1 cellular context compared by ENCODE assay signal in the genomic region with DNA sequence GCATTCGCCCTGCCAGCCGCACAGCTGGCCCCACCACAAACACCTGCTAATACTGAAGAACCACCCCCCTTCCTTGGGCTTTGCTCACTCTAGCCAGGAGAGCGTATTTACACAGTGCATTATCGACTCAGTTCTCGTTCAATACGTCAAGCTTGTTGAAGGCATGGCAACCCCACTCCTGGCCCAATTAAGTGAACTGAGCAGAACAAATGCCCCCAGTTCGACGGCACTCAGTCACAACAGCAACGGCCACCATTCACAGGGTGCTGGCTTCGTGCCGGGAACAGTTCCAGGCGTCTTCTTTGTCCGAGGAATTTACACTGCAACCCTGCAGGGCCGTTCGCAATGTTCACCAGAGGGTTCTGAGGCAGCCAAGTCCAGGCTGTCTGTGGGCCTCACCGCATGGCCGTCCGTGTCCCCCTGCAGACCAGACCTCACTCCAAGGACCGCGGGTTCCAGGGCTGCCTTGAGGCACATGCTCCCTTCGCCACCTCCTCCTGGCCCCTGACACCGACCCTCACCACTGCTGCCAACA.
TF ChIP-seq lines count a peak whose summit lies in the region.

No MANE protein-coding gene starts in this region.

TF ChIP-seq in GM23338, 12 proteins besides CTCF, POLR2A, EP300 and RAD21 (continued from another document):
- TF ChIP-seq, protein P1, sequence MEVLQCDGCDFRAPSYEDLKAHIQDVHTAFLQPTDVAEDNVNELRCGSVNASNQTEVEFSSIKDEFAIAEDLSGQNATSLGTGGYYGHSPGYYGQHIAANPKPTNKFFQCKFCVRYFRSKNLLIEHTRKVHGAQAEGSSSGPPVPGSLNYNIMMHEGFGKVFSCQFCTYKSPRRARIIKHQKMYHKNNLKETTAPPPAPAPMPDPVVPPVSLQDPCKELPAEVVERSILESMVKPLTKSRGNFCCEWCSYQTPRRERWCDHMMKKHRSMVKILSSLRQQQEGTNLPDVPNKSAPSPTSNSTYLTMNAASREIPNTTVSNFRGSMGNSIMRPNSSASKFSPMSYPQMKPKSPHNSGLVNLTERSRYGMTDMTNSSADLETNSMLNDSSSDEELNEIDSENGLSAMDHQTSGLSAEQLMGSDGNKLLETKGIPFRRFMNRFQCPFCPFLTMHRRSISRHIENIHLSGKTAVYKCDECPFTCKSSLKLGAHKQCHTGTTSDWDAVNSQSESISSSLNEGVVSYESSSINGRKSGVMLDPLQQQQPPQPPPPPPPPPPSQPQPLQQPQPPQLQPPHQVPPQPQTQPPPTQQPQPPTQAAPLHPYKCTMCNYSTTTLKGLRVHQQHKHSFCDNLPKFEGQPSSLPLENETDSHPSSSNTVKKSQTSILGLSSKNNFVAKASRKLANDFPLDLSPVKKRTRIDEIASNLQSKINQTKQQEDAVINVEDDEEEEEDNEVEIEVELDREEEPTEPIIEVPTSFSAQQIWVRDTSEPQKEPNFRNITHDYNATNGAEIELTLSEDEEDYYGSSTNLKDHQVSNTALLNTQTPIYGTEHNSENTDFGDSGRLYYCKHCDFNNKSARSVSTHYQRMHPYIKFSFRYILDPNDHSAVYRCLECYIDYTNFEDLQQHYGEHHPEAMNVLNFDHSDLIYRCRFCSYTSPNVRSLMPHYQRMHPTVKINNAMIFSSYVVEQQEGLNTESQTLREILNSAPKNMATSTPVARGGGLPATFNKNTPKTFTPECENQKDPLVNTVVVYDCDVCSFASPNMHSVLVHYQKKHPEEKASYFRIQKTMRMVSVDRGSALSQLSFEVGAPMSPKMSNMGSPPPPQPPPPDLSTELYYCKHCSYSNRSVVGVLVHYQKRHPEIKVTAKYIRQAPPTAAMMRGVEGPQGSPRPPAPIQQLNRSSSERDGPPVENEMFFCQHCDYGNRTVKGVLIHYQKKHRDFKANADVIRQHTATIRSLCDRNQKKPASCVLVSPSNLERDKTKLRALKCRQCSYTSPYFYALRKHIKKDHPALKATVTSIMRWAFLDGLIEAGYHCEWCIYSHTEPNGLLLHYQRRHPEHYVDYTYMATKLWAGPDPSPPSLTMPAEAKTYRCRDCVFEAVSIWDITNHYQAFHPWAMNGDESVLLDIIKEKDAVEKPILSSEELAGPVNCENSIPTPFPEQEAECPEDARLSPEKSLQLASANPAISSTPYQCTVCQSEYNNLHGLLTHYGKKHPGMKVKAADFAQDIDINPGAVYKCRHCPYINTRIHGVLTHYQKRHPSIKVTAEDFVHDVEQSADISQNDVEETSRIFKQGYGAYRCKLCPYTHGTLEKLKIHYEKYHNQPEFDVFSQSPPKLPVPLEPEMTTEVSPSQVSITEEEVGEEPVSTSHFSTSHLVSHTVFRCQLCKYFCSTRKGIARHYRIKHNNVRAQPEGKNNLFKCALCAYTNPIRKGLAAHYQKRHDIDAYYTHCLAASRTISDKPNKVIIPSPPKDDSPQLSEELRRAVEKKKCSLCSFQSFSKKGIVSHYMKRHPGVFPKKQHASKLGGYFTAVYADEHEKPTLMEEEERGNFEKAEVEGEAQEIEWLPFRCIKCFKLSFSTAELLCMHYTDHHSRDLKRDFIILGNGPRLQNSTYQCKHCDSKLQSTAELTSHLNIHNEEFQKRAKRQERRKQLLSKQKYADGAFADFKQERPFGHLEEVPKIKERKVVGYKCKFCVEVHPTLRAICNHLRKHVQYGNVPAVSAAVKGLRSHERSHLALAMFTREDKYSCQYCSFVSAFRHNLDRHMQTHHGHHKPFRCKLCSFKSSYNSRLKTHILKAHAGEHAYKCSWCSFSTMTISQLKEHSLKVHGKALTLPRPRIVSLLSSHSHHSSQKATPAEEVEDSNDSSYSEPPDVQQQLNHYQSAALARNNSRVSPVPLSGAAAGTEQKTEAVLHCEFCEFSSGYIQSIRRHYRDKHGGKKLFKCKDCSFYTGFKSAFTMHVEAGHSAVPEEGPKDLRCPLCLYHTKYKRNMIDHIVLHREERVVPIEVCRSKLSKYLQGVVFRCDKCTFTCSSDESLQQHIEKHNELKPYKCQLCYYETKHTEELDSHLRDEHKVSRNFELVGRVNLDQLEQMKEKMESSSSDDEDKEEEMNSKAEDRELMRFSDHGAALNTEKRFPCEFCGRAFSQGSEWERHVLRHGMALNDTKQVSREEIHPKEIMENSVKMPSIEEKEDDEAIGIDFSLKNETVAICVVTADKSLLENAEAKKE (CRISPR knock-in tag; IDR thresholded peaks at IDR 0.05) = no peak
- no peak for TF ChIP-seq JUNB (IDR thresholded peaks at IDR 0.05; ENCODE audit: unreplicated experiment)
TF ChIP-seq in GM23338: peak in this region for 0.
